Comparison of ENCODE assay signal across 8 cellular contexts in the genomic region with DNA sequence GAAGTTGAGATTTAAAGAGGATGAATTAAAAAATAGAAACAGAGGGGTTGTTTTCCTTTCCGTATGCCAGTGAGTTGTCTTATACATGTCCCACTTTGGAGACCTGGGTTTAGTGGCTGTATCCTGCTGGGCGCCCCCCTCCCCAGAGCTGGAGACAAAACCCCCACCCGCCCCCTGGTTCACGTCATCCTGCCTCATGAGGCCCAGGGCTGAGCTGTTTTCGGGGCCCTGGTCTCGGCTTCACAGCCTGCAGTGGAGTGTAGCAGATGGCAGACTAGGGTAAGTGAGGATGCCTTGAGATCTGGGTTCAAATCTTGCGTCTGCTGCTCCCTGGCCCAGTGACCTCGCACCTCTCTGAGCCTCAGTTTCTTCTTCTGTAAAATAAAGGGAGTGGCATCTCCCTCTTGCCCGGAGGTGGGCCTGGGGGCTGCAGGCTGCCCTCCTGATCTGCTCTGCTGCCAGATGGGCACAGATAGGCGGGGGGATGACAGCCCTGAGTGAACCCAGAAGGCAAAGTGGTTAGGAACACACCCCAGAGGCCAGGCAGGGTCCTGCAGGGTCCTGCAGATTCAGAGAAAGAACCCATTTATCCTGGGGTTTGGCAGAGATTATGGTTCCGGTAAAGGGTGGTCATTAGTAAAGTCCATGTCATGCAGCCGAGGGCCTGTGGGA. TPM values are rescaled to one million over a fixed set of nuclear protein-coding genes. Genes with fewer than 3 reads are reported as not detected.
DNase-seq lines count a peak whose midpoint lies in the region; ATAC-seq and TF ChIP-seq lines count a peak whose summit lies in the region.

No MANE protein-coding gene starts in this region.

- no peak for TF ChIP-seq CTCF in glutamatergic neuron (IDR thresholded peaks at IDR 0.05; ENCODE audit: partially characterized antibody, unreplicated experiment)

- H3K27me3 ChIP-seq in iPS-20b (ENCODE audit: insufficient read depth, low read length) (peaks cover 13% of the 10 kb centered on the region), subcutaneous abdominal adipose tissue (ENCODE audit: control insufficient read depth in 5 of 5, insufficient read depth in 4 of 5, low read length in 5 of 5) (no peaks in the 10 kb centered on the region)

- peaks cover 25% of the 10 kb centered on the region for H3K4me1 ChIP-seq in iPS-20b (ENCODE audit: insufficient read depth, low read length)
- peaks cover 11 to 47% (median 38%) of the 10 kb centered on the region in 5 donors for H3K4me1 ChIP-seq in subcutaneous abdominal adipose tissue (ENCODE audit: control insufficient read depth in 5 of 5, insufficient read depth in 5 of 5, low read length in 5 of 5)

- peaks cover 49% of the 10 kb centered on the region for H3K4me1 Mint-ChIP-seq in activated CD4-positive, alpha-beta T cell treated with anti-CD3 and anti-CD28 coated beads for 36 hours
- peaks cover 12% of the 10 kb centered on the region for H3K4me1 Mint-ChIP-seq in glutamatergic neuron (ENCODE audit: low read depth, unreplicated experiment)

- H3K9me3 ChIP-seq in iPS-20b (ENCODE audit: insufficient read depth, low read depth, low read length) (no peaks in the 10 kb centered on the region), subcutaneous abdominal adipose tissue (ENCODE audit: control insufficient read depth in 5 of 5, low read length in 5 of 5) (no peaks in the 10 kb centered on the region)

- peak; percentile 66 for DNase-seq in activated CD4-positive, alpha-beta T cell treated with anti-CD3 and anti-CD28 coated beads for 36 hours
- no peak for DNase-seq in activated CD4-positive, alpha-beta T cell treated with anti-CD3 and anti-CD28 coated beads for 1 hour
- peak; percentile 44 to 46 for DNase-seq in activated T-cell treated with anti-CD3 and anti-CD28 coated beads, Interleukin-2, amount 50 U/mL, for 48 hours
- DNase-seq in effector CD8-positive, alpha-beta T cell (lab: John Stamatoyannopoulos, UW) = no peak
- no peak for DNase-seq in glutamatergic neuron

- H3K4me3 Mint-ChIP-seq in activated CD4-positive, alpha-beta T cell treated with anti-CD3 and anti-CD28 coated beads for 36 hours = peak overlapping the region; percentile 35
- no peak overlapping the region for H3K4me3 Mint-ChIP-seq in glutamatergic neuron (ENCODE audit: unreplicated experiment)

- H3K27ac Mint-ChIP-seq in activated CD4-positive, alpha-beta T cell treated with anti-CD3 and anti-CD28 coated beads for 36 hours = peak overlapping the region; percentile 74
- H3K27ac Mint-ChIP-seq in glutamatergic neuron (ENCODE audit: unreplicated experiment) = no peak overlapping the region

- no peaks in the 10 kb centered on the region for H3K9me3 Mint-ChIP-seq in activated CD4-positive, alpha-beta T cell treated with anti-CD3 and anti-CD28 coated beads for 36 hours (ENCODE audit: low read depth)
- peaks cover 2% of the 10 kb centered on the region for H3K9me3 Mint-ChIP-seq in glutamatergic neuron (ENCODE audit: unreplicated experiment)

- H3K27ac ChIP-seq in iPS-20b (ENCODE audit: low read length) = no peak overlapping the region
- peak overlapping the region; percentile 57 for H3K27ac ChIP-seq in subcutaneous abdominal adipose tissue (ENCODE audit: low read depth, low read length)

- intact Hi-C loops in activated CD4-positive, alpha-beta T cell treated with anti-CD3 and anti-CD28 coated beads for 36 hours (cut with DNase I, micrococcal nuclease) = loop anchor here (1.0 to 2.0 kb wide), 4 partner anchors 41 to 69 kb away; partner anchors contain the start of gene SOCS3 (in 1 of the 2)

- peak; percentile 17 for ATAC-seq in activated CD4-positive, alpha-beta T cell treated with anti-CD3 and anti-CD28 coated beads for 36 hours
- ATAC-seq in HG02970 (IDR thresholded peaks at IDR 0.05; ENCODE audit: low FRiP score, unreplicated experiment) = no peak

- H3K27me3 Mint-ChIP-seq in activated CD4-positive, alpha-beta T cell treated with anti-CD3 and anti-CD28 coated beads for 36 hours = peaks cover 2% of the 10 kb centered on the region
- H3K27me3 Mint-ChIP-seq in glutamatergic neuron (ENCODE audit: unreplicated experiment) = peaks cover 17% of the 10 kb centered on the region

- H3K9ac ChIP-seq in iPS-20b (ENCODE audit: low read depth, low read length) = no peak overlapping the region; the same call in 1 of the 2 replicates
- H3K9ac ChIP-seq in subcutaneous abdominal adipose tissue (ENCODE audit: low read length in 5 of 5) = peak overlapping the region in 2 of 5 donors; percentile 17 to 66

- CTCF ChIA-PET in activated CD4-positive, alpha-beta T cell treated with anti-CD3 and anti-CD28 coated beads for 36 hours (lab: Charles Lee) = interaction anchor here (0.6 to 2.1 kb wide), 9 partner anchors 26 to 663 kb away, joined by 3 to 6 read pairs (median 3); no protein-coding TSS in a partner anchor

- H3K36me3 ChIP-seq in iPS-20b (ENCODE audit: insufficient read depth, low read depth, low read length) (no peaks in the 10 kb centered on the region), subcutaneous abdominal adipose tissue (ENCODE audit: control insufficient read depth in 5 of 5, insufficient read depth in 5 of 5, low read length in 5 of 5) (no peaks in the 10 kb centered on the region)

- H3K4me3 ChIP-seq in iPS-20b (ENCODE audit: low read length) (peak overlapping the region; percentile 66; the same call in 1 of the 2 replicates), subcutaneous abdominal adipose tissue (ENCODE audit: low read depth in 1 of 5, low read length in 5 of 5) (peak overlapping the region in 2 of 5 donors; percentile 50 to 64)

- POLR2A ChIA-PET in activated CD4-positive, alpha-beta T cell treated with anti-CD3 and anti-CD28 coated beads for 36 hours (lab: Charles Lee) = interaction anchor here (1.2 kb wide), 1 partner anchor 41 kb away, joined by 6 read pairs; no protein-coding TSS in a partner anchor

- H3K36me3 Mint-ChIP-seq in activated CD4-positive, alpha-beta T cell treated with anti-CD3 and anti-CD28 coated beads for 36 hours (ENCODE audit: low read depth) = no peaks in the 10 kb centered on the region
- H3K36me3 Mint-ChIP-seq in glutamatergic neuron (ENCODE audit: unreplicated experiment) = no peaks in the 10 kb centered on the region

RNA-seq across cellular contexts. Expression of gene SOCS3, which starts 45.1 kb away (rescaled TPM):
- total RNA-seq in activated CD4-positive, alpha-beta T cell treated with anti-CD3 and anti-CD28 coated beads for 36 hours = 100 to 1,000 TPM; 150 to 162 TPM
- total RNA-seq in glutamatergic neuron (ENCODE audit: unreplicated experiment) = 3.1 TPM

Comparison
In these comparisons a context has a peak if more than half of its experiments do, and no peak if none do; other contexts are left out.
1. DNase-seq: peak in activated CD4-positive, alpha-beta T cell treated with anti-CD3 and anti-CD28 coated beads for 36 hours (single experiment) and activated T-cell treated with anti-CD3 and anti-CD28 coated beads, Interleukin-2, amount 50 U/mL, for 48 hours (2 of 2); none in activated CD4-positive, alpha-beta T cell treated with anti-CD3 and anti-CD28 coated beads for 1 hour (single experiment), effector CD8-positive, alpha-beta T cell (single experiment) and glutamatergic neuron (single experiment).
2. RNA of gene SOCS3, which starts 45.1 kb away (total RNA-seq): 150 to 162 TPM in activated CD4-positive, alpha-beta T cell treated with anti-CD3 and anti-CD28 coated beads for 36 hours; 3.1 TPM in glutamatergic neuron (single experiment); every median in the first group is over 10 times any median in the second.